In the genomic region with DNA sequence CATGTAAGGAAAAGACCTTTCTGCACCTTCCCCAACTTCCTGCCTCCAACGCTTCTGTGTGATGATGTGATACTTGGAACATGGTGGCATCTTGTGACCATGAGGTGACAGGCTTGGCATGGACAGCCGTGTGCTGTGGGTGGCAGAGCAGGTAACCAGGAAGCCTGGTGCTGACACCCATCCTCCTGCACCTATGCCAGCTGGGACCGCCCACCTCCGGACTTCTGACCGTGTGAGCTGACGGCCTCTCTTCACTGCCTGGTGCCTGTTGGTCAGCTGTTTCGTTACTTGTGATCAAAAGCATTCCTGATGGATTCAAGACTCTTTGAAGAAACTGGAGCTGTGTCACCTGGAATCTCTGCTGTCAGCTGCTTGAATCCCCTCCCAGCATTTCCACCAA, we compare ENCODE assay signal across 18 cellular contexts.
"Had no signal": no experiment of that assay in that cellular context is flagged by ENCODE, and none has a peak within 500 bp of the region (broad histone marks: within the 10 kb centered on the region; RNA-seq: fewer than 3 reads in every experiment).

No MANE protein-coding gene starts in this region.

- H3K27ac ChIP-seq: foreskin keratinocyte, skin epidermis, suprapubic skin, transverse colon, uterus had no signal

- H3K4me3 ChIP-seq: skin epidermis, suprapubic skin, transverse colon, uterus had no signal

- DNase-seq: activated CD4-positive, alpha-beta T cell treated with anti-CD3 and anti-CD28 coated beads, Interleukin-2, amount 10 ng/mL, durations not matched to agents 24 days and 14 days; activated CD8-positive, alpha-beta memory T cell treated with anti-CD3 and anti-CD28 coated beads for 24 hours; activated effector memory CD4-positive, alpha-beta T cell treated with anti-CD3 and anti-CD28 coated beads, Interleukin-2, amount 50 U/mL, for 16 hours; activated naive CD4-positive, alpha-beta T cell treated with anti-CD3 and anti-CD28 coated beads, Interleukin-2, amount 50 U/mL, for 16 hours; activated T-cell treated with anti-CD3 and anti-CD28 coated beads, Interleukin-2, amount 50 U/mL, for 72 hours; effector CD8-positive, alpha-beta T cell; foreskin keratinocyte; hypothalamus; mesendoderm; nucleus accumbens; stimulated activated naive CD8-positive, alpha-beta T cell treated with anti-CD3 and anti-CD28 coated beads, Interleukin-15, Interleukin-2, amounts not matched to agents 100 U/mL and 50 U/mL, for 24 hours; T-helper 1 cell; T-helper 9 cell; transverse colon; uterus had no signal

- H3K36me3 ChIP-seq: suprapubic skin, transverse colon, uterus had no signal

- H3K9me3 ChIP-seq: suprapubic skin, transverse colon, uterus had no signal

- H3K4me1 ChIP-seq: foreskin keratinocyte, suprapubic skin, uterus had no signal

- ATAC-seq: activated T-cell treated with anti-CD3 and anti-CD28 coated beads, Interleukin-2, amount 50 U/mL, for 72 hours; foreskin keratinocyte; SK-N-SH treated with all-trans-retinoic acid at 6 μM for 48 hours; stimulated activated naive CD8-positive, alpha-beta T cell treated with anti-CD3 and anti-CD28 coated beads, Interleukin-15, Interleukin-2, amounts not matched to agents 100 U/mL and 50 U/mL, for 24 hours had no signal

- H3K27me3 ChIP-seq: suprapubic skin, transverse colon, uterus had no signal
